Comparison of ENCODE assay signal across 8 cellular contexts in genomic region chr14:100239840-100240724, GRCh38. TPM values are rescaled to one million over a fixed set of nuclear protein-coding genes. Genes with fewer than 3 reads are reported as not detected.
A peak's percentile ranks its signal among the peaks of the same experiment; 100 is the strongest.
DNase-seq lines count a peak whose midpoint lies in the region; ATAC-seq and TF ChIP-seq lines count a peak whose summit lies in the region.

No MANE protein-coding gene starts in this region.

- H3K27ac ChIP-seq in psoas muscle: peak overlapping the region; percentile 100
- peak overlapping the region; percentile 90 for H3K27ac ChIP-seq in urinary bladder (ENCODE audit: low read depth)

- H3K9me3 ChIP-seq in psoas muscle: no peaks in the 10 kb centered on the region

- ATAC-seq in HG02588 (IDR thresholded peaks at IDR 0.05; ENCODE audit: unreplicated experiment) (peak; percentile 38), left ventricle myocardium superior (peak; percentile 71), psoas muscle (peak; percentile 75 to 81 (median 80))

- H3K36me3 ChIP-seq in psoas muscle (ENCODE audit: insufficient read depth in 1 of 2, low read depth in 1 of 2): no peaks in the 10 kb centered on the region
- no peaks in the 10 kb centered on the region for H3K36me3 ChIP-seq in urinary bladder (ENCODE audit: insufficient read depth)

- intact Hi-C loops in left ventricle myocardium superior (cut with micrococcal nuclease): no loop called here
- intact Hi-C loops in psoas muscle (cut with DNase I): loop anchor here (2.0 to 5.0 kb wide), 4 partner anchors 42 to 137 kb away; partner anchors contain the start of genes SLC25A29 (in 2 of the 2) and WDR25 (in 2 of the 2)

- 0 to 1% (median 1%) methylated on average over 31 to 121 of the region's 121 CpGs for WGBS in psoas muscle, 3 donors
- under 1% methylated on average over 121 of the region's 121 CpGs for WGBS in urinary bladder

- no peaks in the 10 kb centered on the region for H3K27me3 ChIP-seq in psoas muscle (ENCODE audit: insufficient read depth in 3 of 3, low read length in 2 of 3)

- H3K4me1 ChIP-seq in psoas muscle: peaks cover 53% of the 10 kb centered on the region
- no peaks in the 10 kb centered on the region for H3K4me1 ChIP-seq in urinary bladder (ENCODE audit: insufficient read depth)

- H3K4me3 ChIP-seq in GM12864 (ENCODE audit: low read depth, low read length) (peak overlapping the region; percentile 84), psoas muscle (peak overlapping the region; percentile 99), urinary bladder (ENCODE audit: low read depth, low read length) (peak overlapping the region; percentile 92)

- DNase-seq in GM12864 (ENCODE audit: low read depth) (peak; percentile 37), NCI-H1048 (lab: John Stamatoyannopoulos, UW) (peak; percentile 75), T-helper 1 cell (peak; percentile 78 to 88 (median 81)), amygdala (lab: John Stamatoyannopoulos, UW) (peak in 54 of 56 donors; percentile 7 to 89 (median 74)), left ventricle myocardium superior (peak; percentile 93), psoas muscle (peak; percentile 91 to 96)

- peak; percentile 70 for TF ChIP-seq CTCF in GM12864 (IDR thresholded peaks at IDR 0.05; ENCODE audit: low read depth, low read length, missing control alignments)
- TF ChIP-seq CTCF in psoas muscle (IDR thresholded peaks at IDR 0.05): peak; percentile 75

RNA-seq across cellular contexts. Expression of gene YY1, which starts 1.1 kb away (rescaled TPM):
- total RNA-seq in left ventricle myocardium superior (48.1 TPM), psoas muscle (10 to 100 TPM; 44.6 to 58.4 (median 53.3) TPM), urinary bladder (65.5 TPM)
- polyA plus RNA-seq in psoas muscle (10 to 100 TPM; 23.8 to 44.3 (median 34.7) TPM), urinary bladder (33.5 TPM)

Comparison
In these comparisons a context has a peak if more than half of its experiments do, and no peak if none do; other contexts are left out.
1. Peak in every context shown above with its lines: DNase-seq, ATAC-seq, H3K4me3 ChIP-seq and H3K27ac ChIP-seq.
2. DNase-seq: peak in every context shown above with its lines; median percentile 94 in psoas muscle; 93 in left ventricle myocardium superior; 81 in T-helper 1 cell; 75 in NCI-H1048; 74 in amygdala; 37 in GM12864.